In the genomic region with DNA sequence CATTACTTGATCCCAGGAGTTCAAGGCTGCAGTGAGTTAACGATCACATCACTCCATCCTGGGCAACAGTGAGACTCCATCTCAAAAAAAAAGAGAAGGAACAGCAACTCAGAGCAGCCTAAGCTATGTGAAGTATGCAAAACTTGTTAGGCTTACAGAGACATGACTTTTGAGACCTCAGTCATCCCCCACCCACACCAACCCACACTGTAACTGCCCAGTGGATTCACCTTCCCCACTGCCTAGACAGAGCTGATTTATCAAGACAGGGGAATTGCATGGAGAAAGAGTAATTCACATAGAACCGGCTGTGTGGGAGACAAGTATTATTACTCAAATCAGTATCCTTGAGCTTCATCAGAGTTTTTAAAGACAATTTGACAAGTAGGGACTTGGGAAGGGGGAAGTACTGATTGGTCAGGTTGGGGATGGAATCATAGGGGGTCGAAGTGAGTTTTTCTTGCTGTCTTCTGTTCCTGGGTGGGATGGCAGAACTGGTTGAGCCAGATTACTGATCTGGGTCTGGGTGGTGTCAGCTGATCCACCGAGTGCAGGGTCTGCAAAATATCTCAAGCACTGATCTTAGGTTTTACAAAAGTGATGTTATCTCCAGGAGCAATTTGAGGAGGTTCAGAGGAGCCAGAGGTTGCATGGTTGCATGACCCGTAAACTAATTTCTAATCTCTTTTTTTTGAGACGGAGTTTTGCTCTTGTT, we compare ENCODE assay signal across 16 cellular contexts. TPM values are rescaled to one million over a fixed set of nuclear protein-coding genes. Genes with fewer than 3 reads are reported as not detected.
A peak's percentile ranks its signal among the peaks of the same experiment; 100 is the strongest.
DNase-seq lines count a peak whose midpoint lies in the region; ATAC-seq and TF ChIP-seq lines count a peak whose summit lies in the region.
"Had no signal": no experiment of that assay in that cellular context is flagged by ENCODE, and none has a peak within 500 bp of the region (broad histone marks: within the 10 kb centered on the region; RNA-seq: fewer than 3 reads in every experiment).

No MANE protein-coding gene starts in this region.

- H3K18ac ChIP-seq in trophoblast cell (ENCODE audit: low read length): peak overlapping the region; percentile 74

- peak overlapping the region; percentile 94 for H4K91ac ChIP-seq in trophoblast cell (ENCODE audit: low read depth, low read length)

- H3K9me3 ChIP-seq in trophoblast cell (ENCODE audit: insufficient read depth, low read depth, low read length): no peaks in the 10 kb centered on the region

- peak overlapping the region; percentile 72 for H3K4ac ChIP-seq in trophoblast cell (ENCODE audit: low read depth, low read length)

- H2AFZ ChIP-seq in trophoblast cell (ENCODE audit: insufficient read depth, low read length, poor library complexity): no peak overlapping the region

- peak overlapping the region; percentile 90 for H2BK12ac ChIP-seq in trophoblast cell (ENCODE audit: low read length)

- no CpG with 5 or more reads among the region's 6 CpGs for WGBS in trophoblast cell (ENCODE audit: extremely low coverage, insufficient coverage, insufficient read length)

- H4K8ac ChIP-seq in trophoblast cell (ENCODE audit: low read depth, low read length): peak overlapping the region; percentile 67

- H3K27ac Mint-ChIP-seq in activated CD8-positive, alpha-beta T cell treated with anti-CD3 and anti-CD28 coated beads, Interleukin-2, amount 10 ng/mL, durations not matched to agents 7 days and 5 days: peak overlapping the region; percentile 54

- peak overlapping the region; percentile 21 for H2AK5ac ChIP-seq in trophoblast cell (ENCODE audit: low read length)

- H3K4me1 ChIP-seq in trophoblast cell (ENCODE audit: control insufficient read depth in 1 of 2, insufficient read depth in 2 of 2, low read length in 2 of 2): peaks cover 10 to 12% of the 10 kb centered on the region in 2 experiments

- H2BK120ac ChIP-seq in trophoblast cell (ENCODE audit: insufficient read depth, low read length, poor library complexity): peak overlapping the region; percentile 99

- DNase-seq in activated CD8-positive, alpha-beta T cell treated with anti-CD3 and anti-CD28 coated beads, Interleukin-2, amount 10 ng/mL, durations not matched to agents 7 days and 5 days: no peak
- peak; percentile 49 to 70 for DNase-seq in trophoblast cell
- DNase-seq in SK-N-DZ (ENCODE audit: low spot score): no peak
- DNase-seq in mucosa of gallbladder (ENCODE audit: low spot score): no peak
- DNase-seq in NCI-H1092 (lab: John Stamatoyannopoulos, UW): no peak
- no peak for DNase-seq in hypothalamus (lab: John Stamatoyannopoulos, UW)
- DNase-seq: activated CD4-positive, alpha-beta T cell treated with anti-CD3 and anti-CD28 coated beads, Interleukin-2, amount 50 U/mL, for 1 hour; activated gamma-delta T cell; Calu3; cerebellar nuclear complex; KBM-7; NCI-H1694 treated with DMSO at 0.1 percent for 48 hours; NCI-H69; small intestine had no signal

- peak overlapping the region; percentile 85 for H3K14ac ChIP-seq in trophoblast cell (ENCODE audit: low read length)

- no peak for TF ChIP-seq POLR2A in GM18505 (IDR thresholded peaks at IDR 0.05; ENCODE audit: borderline replicate concordance, extremely low read depth, insufficient read depth, insufficient read length)

- no peaks in the 10 kb centered on the region for H3K27me3 ChIP-seq in trophoblast cell (ENCODE audit: insufficient read depth, low read length)

- H3K4me2 ChIP-seq in trophoblast cell (ENCODE audit: low read length): peak overlapping the region; percentile 49

- H3K4me3 Mint-ChIP-seq in activated CD8-positive, alpha-beta T cell treated with anti-CD3 and anti-CD28 coated beads, Interleukin-2, amount 10 ng/mL, durations not matched to agents 7 days and 5 days: no peak overlapping the region

- peaks cover 23% of the 10 kb centered on the region for H3K4me1 Mint-ChIP-seq in activated CD8-positive, alpha-beta T cell treated with anti-CD3 and anti-CD28 coated beads, Interleukin-2, amount 10 ng/mL, durations not matched to agents 7 days and 5 days (ENCODE audit: low read depth)

- H3K27ac ChIP-seq in trophoblast cell (ENCODE audit: low read depth, low read length): peak overlapping the region; percentile 97

- no peak overlapping the region for H3K23ac ChIP-seq in trophoblast cell (ENCODE audit: low read length)

- H3K4me3 ChIP-seq in trophoblast cell (ENCODE audit: low read depth, low read length): no peak overlapping the region

- peak overlapping the region; percentile 69 for H4K12ac ChIP-seq in trophoblast cell (ENCODE audit: low read depth, low read length)

- ATAC-seq in GM18505 (IDR thresholded peaks at IDR 0.05; ENCODE audit: unreplicated experiment): peak; percentile 51
- peak; percentile 65 for ATAC-seq in HG02610 (IDR thresholded peaks at IDR 0.05; ENCODE audit: unreplicated experiment)
- ATAC-seq in activated CD8-positive, alpha-beta T cell treated with anti-CD3 and anti-CD28 coated beads, Interleukin-2, amount 10 ng/mL, durations not matched to agents 7 days and 5 days: no peak

- peaks cover 7% of the 10 kb centered on the region for H3K36me3 Mint-ChIP-seq in activated CD8-positive, alpha-beta T cell treated with anti-CD3 and anti-CD28 coated beads, Interleukin-2, amount 10 ng/mL, durations not matched to agents 7 days and 5 days (ENCODE audit: low read depth)

- no peaks in the 10 kb centered on the region for H3K9me3 Mint-ChIP-seq in activated CD8-positive, alpha-beta T cell treated with anti-CD3 and anti-CD28 coated beads, Interleukin-2, amount 10 ng/mL, durations not matched to agents 7 days and 5 days (ENCODE audit: insufficient read depth)

- H3K9ac ChIP-seq in trophoblast cell (ENCODE audit: low read length): no peak overlapping the region

- POLR2A ChIA-PET in activated CD8-positive, alpha-beta T cell treated with anti-CD3 and anti-CD28 coated beads, Interleukin-2, amount 10 ng/mL, durations not matched to agents 7 days and 5 days (lab: Charles Lee): interaction anchor here (0.6 to 1.2 kb wide), 3 partner anchors 81 to 826 kb away, joined by 3 to 4 read pairs (median 4); no protein-coding TSS in a partner anchor

- no peaks in the 10 kb centered on the region for H3K36me3 ChIP-seq in trophoblast cell (ENCODE audit: control insufficient read depth in 1 of 2, insufficient read depth in 2 of 2, low read length in 2 of 2)

- peaks cover 25% of the 10 kb centered on the region for H3K79me1 ChIP-seq in trophoblast cell (ENCODE audit: low read length)

- peaks cover 3% of the 10 kb centered on the region for H3K79me2 ChIP-seq in trophoblast cell (ENCODE audit: control insufficient read depth, insufficient read depth, low read length, poor library complexity)

- CTCF ChIA-PET in activated CD8-positive, alpha-beta T cell treated with anti-CD3 and anti-CD28 coated beads, Interleukin-2, amount 10 ng/mL, durations not matched to agents 7 days and 5 days (lab: Charles Lee): interaction anchor here (1.9 kb wide), 1 partner anchor 9 kb away, joined by 4 read pairs; no protein-coding TSS in a partner anchor

- peak overlapping the region; percentile 97 for H2BK5ac ChIP-seq in trophoblast cell (ENCODE audit: low read depth, low read length, poor library complexity)

- H3K27me3 Mint-ChIP-seq in activated CD8-positive, alpha-beta T cell treated with anti-CD3 and anti-CD28 coated beads, Interleukin-2, amount 10 ng/mL, durations not matched to agents 7 days and 5 days (ENCODE audit: low read depth): no peaks in the 10 kb centered on the region

RNA-seq across cellular contexts. Expression of a gene that starts 6.2 kb away (rescaled TPM):
- 10 to 100 TPM; 21.8 to 21.9 TPM for total RNA-seq in activated CD8-positive, alpha-beta T cell treated with anti-CD3 and anti-CD28 coated beads, Interleukin-2, amount 10 ng/mL, durations not matched to agents 7 days and 5 days
- polyA plus RNA-seq in trophoblast cell (2013): 13.4 and 13.5 TPM in 2 replicates
- polyA plus RNA-seq in SK-N-DZ (2014; cell fraction: cytosol; rRNA removed): 15.9 and 16.1 TPM in 2 replicates
- polyA plus RNA-seq in SK-N-DZ (2014; cell fraction: nucleus; rRNA removed): 7.3 and 8.7 TPM in 2 replicates
- total RNA-seq in mucosa of gallbladder: 13.9 TPM

Comparison
In these comparisons a context has a peak if more than half of its experiments do, and no peak if none do; other contexts are left out.
1. DNase-seq: peak in trophoblast cell (2 of 2); none in activated CD8-positive, alpha-beta T cell treated with anti-CD3 and anti-CD28 coated beads, Interleukin-2, amount 10 ng/mL, durations not matched to agents 7 days and 5 days (single experiment), SK-N-DZ (single experiment), mucosa of gallbladder (single experiment), NCI-H1092 (single experiment) and hypothalamus (0 of 51).